In the genomic region with DNA sequence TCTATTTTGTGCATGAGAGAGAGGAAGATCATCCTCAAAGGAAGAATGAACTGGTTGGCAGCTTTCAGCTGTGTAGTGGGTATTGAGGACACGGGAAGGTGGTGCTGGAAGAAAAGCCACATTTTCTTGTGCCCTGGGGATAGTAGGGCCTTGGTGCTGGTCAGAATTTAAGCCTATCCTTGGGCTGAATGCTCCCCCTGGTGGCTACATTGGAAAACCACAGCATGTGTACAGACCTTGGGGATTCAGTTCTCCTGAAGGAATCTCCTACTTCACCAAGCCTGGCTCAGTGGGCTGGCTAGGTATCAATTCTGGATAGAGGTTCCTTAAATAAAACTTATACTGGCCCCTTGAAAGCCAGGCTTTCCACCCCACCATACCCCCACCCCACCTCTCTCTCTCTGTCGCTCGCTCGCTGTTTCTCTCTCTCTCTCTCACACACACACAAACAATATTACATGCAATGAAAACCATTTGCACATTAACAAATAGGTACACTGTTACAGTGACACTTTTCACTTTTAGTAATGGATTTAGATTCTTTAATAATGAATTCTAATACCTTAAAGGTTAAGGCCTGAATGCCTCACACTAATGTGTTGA, we compare ENCODE assay signal across 1 cellular context.
TF ChIP-seq lines count a peak whose summit lies in the region.

No MANE protein-coding gene starts in this region.

TF ChIP-seq in HCT116, 20 proteins besides CTCF, POLR2A, EP300 and RAD21 (continued from another document):
- TF ChIP-seq YY1 (IDR thresholded peaks at IDR 0.05; ENCODE audit: extremely low read depth, insufficient replicate concordance, low read depth, low read length), result no peak
- TF ChIP-seq EGR1 (IDR thresholded peaks at IDR 0.05; ENCODE audit: low read depth), result no peak
- no peak for TF ChIP-seq ELF1 (IDR thresholded peaks at IDR 0.05; ENCODE audit: borderline replicate concordance, low read depth)
- no peak for TF ChIP-seq SP1 (IDR thresholded peaks at IDR 0.05; ENCODE audit: low read depth)
- no peak for TF ChIP-seq EZH2phosphoT487 (IDR thresholded peaks at IDR 0.05; ENCODE audit: borderline replicate concordance)
- TF ChIP-seq SRF (IDR thresholded peaks at IDR 0.05; ENCODE audit: low read depth), result no peak
- no peak for TF ChIP-seq CBX3 (IDR thresholded peaks at IDR 0.05; ENCODE audit: low read depth)
- no peak for TF ChIP-seq ZBTB33 (IDR thresholded peaks at IDR 0.05; ENCODE audit: extremely low read depth, insufficient replicate concordance, low read length)
- TF ChIP-seq, protein P1, sequence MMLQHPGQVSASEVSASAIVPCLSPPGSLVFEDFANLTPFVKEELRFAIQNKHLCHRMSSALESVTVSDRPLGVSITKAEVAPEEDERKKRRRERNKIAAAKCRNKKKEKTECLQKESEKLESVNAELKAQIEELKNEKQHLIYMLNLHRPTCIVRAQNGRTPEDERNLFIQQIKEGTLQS (IDR thresholded peaks at IDR 0.05), result no peak
- TF ChIP-seq, protein P2, sequence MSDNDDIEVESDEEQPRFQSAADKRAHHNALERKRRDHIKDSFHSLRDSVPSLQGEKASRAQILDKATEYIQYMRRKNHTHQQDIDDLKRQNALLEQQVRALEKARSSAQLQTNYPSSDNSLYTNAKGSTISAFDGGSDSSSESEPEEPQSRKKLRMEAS (IDR thresholded peaks at IDR 0.05), result no peak
- no peak for TF ChIP-seq FOSL1 (IDR thresholded peaks at IDR 0.05; ENCODE audit: low read depth)
- no peak for TF ChIP-seq SIN3A (IDR thresholded peaks at IDR 0.05; ENCODE audit: low read depth)
- no peak for TF ChIP-seq TCF7L2 (IDR thresholded peaks at IDR 0.05; ENCODE audit: borderline replicate concordance, extremely low read depth, insufficient read depth, insufficient read length)
- TF ChIP-seq JUND (IDR thresholded peaks at IDR 0.05), result no peak
- TF ChIP-seq CEBPB (IDR thresholded peaks at IDR 0.05; ENCODE audit: low read depth), result no peak
